Comparison of ENCODE assay signal across 7 cellular contexts in the genomic region with DNA sequence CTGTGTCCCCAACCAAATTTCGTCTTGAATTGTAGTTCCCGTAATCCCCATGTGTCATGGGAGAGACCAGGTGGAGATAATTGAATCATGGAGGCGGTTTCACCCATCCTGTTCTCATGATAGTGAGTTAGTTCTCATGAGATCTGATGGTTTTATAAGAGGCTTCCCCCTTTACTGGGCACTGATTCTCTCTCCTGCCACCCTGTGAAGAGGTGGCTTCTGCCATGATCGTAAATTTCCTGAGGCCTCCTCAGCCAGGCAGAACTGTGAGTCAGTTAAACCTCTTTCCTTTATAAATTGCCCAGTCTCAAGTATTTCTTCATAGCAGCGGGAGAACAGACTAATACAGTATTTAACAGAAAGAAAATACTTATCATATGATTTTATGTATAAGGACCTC.
A peak's percentile ranks its signal among the peaks of the same experiment; 100 is the strongest.
DNase-seq lines count a peak whose midpoint lies in the region; ATAC-seq, FAIRE-seq and TF ChIP-seq lines count a peak whose summit lies in the region.
"Not testable (repeated sequence)": the region's sequence is repeated elsewhere in the genome, so short reads cannot be mapped to it uniquely, and the experiment has no call there.

No MANE protein-coding gene starts in this region.

- not testable (repeated sequence) for H2BK120ac ChIP-seq in H9 (ENCODE audit: low read depth, low read length, poor library complexity, severe bottlenecking)

- not testable (repeated sequence) for TF ChIP-seq CTCF in H9 (conservative IDR thresholded peaks at IDR 0.05); K562 (IDR thresholded peaks at IDR 0.05 in 2 of 3, conservative IDR thresholded peaks at IDR 0.05 in 1 of 3; ENCODE audit: insufficient read depth in 2 of 3, low read depth in 1 of 3, low read length in 3 of 3)

- H3K27me3 ChIP-seq in H9 (ENCODE audit: insufficient read depth, low read length); K562 (ENCODE audit: control insufficient read depth in 2 of 2, insufficient read depth in 2 of 2, low read length in 2 of 2): not testable (repeated sequence)

- H3K9me3 Mint-ChIP-seq in H9: not testable (repeated sequence)

- not testable (repeated sequence) for H3K14ac ChIP-seq in H9 (ENCODE audit: insufficient read depth, low read length)

- H2BK5ac ChIP-seq in H9 (ENCODE audit: insufficient read length, low read length): not testable (repeated sequence)

- TF ChIP-seq RAD21 in K562 (CRISPR knock-in tag; conservative IDR thresholded peaks at IDR 0.05 in 1 of 2, IDR thresholded peaks at IDR 0.05 in 1 of 2): not testable (repeated sequence)

- H3K4me3 ChIP-seq in K562: not testable (repeated sequence)

- POLR2A ChIA-PET in K562 (lab: Yijun Ruan, JAX): not testable (repeated sequence)

- H3K18ac ChIP-seq in H9 (ENCODE audit: insufficient read length, low read depth, low read length): not testable (repeated sequence)

- ATAC-seq in SK-N-SH treated with all-trans-retinoic acid at 6 μM for 48 hours, K562: not testable (repeated sequence)

- not testable (repeated sequence) for FAIRE-seq in K562 (lab: Jason Lieb, UNC)

- TF ChIP-seq POLR2A in K562 (conservative IDR thresholded peaks at IDR 0.05): not testable (repeated sequence)

- H3K23me2 ChIP-seq in H9 (ENCODE audit: insufficient read length, low read depth, low read length, poor library complexity, severe bottlenecking): not testable (repeated sequence)

- not testable (repeated sequence) for H3K9me3 ChIP-seq in H9 (ENCODE audit: control insufficient read depth, low read depth, low read length); K562 (replicated peaks; ENCODE audit: control insufficient read depth, insufficient read depth, low read depth, low read length)

- not testable (repeated sequence) for H2BK20ac ChIP-seq in H9 (ENCODE audit: low read depth, low read length, poor library complexity, severe bottlenecking)

- CTCF ChIA-PET in K562 (lab: Yijun Ruan, JAX; ENCODE audit: low intra/inter-chr PET ratio): interaction anchor here (0.6 kb wide), 1 partner anchor 406 kb away, joined by 4 read pairs; no protein-coding TSS in a partner anchor

- H3K4me1 ChIP-seq in H9 (ENCODE audit: insufficient read depth, low read length); K562 (replicated peaks in 1 of 2; ENCODE audit: control insufficient read depth in 2 of 2, insufficient read depth in 2 of 2, low read length in 2 of 2): not testable (repeated sequence)

- not testable (repeated sequence) for H3K36me3 ChIP-seq in K562 (ENCODE audit: control insufficient read depth, insufficient read depth, low read length)

- not testable (repeated sequence) for H3K27ac ChIP-seq in H9 (ENCODE audit: insufficient read length, low read depth, low read length); K562 (ENCODE audit: extremely low read depth, low read depth, low read length)

- DNase-seq in H9; K562 (ENCODE audit: extremely low read depth in 1 of 4, low spot score in 3 of 4): not testable (repeated sequence)
- DNase-seq in MV-4-11 (lab: John Stamatoyannopoulos, UW) (peak; percentile 2), NCI-H446 treated with DMSO at 0.1 percent for 48 hours (lab: John Stamatoyannopoulos, UW) (peak; percentile 57), NOMO-1 treated with DMSO at 0.1 percent for 48 hours (lab: John Stamatoyannopoulos, UW; ENCODE audit: unreplicated experiment) (peak; percentile 34), renal cortical epithelial cell (ENCODE audit: low read depth) (peak; percentile 40)

- not testable (repeated sequence) for H2AFZ ChIP-seq in H9 (ENCODE audit: low read length); K562 (ENCODE audit: low read depth, low read length)

- H3K4ac ChIP-seq in H9 (ENCODE audit: low read depth, low read length): not testable (repeated sequence)

- peak overlapping the region; percentile 67 for H3T11ph ChIP-seq in H9 (ENCODE audit: low read length)

- H3K4me2 ChIP-seq in H9 (ENCODE audit: insufficient read depth, insufficient read length, low read length); K562 (ENCODE audit: insufficient read depth, low read length): not testable (repeated sequence)

- H3K79me2 ChIP-seq in H9 (ENCODE audit: insufficient read depth, low read length): not testable (repeated sequence)
- H3K79me2 ChIP-seq in K562 (ENCODE audit: control insufficient read depth, insufficient read depth, low read length): peaks cover 11% of the 10 kb centered on the region; the same call in 2 of the 3 replicates

- intact Hi-C loops in K562 (cut with micrococcal nuclease): not testable (repeated sequence)

- H4K8ac ChIP-seq in H9 (replicated peaks; ENCODE audit: insufficient read length, low read depth, low read length): not testable (repeated sequence)

- H2BK12ac ChIP-seq in H9 (ENCODE audit: insufficient read length, low read depth, low read length): not testable (repeated sequence)

- in situ Hi-C loops in K562 (cut with MboI): not testable (repeated sequence)

- not testable (repeated sequence) for TF ChIP-seq EP300 in K562 (IDR thresholded peaks at IDR 0.05; ENCODE audit: low read length)

- not testable (repeated sequence) for H2AK5ac ChIP-seq in H9 (ENCODE audit: insufficient read length, low read length)

- WGBS in H9 (ENCODE audit: extremely low coverage, insufficient read length, low lambda C conversion rate): no CpG with 5 or more reads among the region's 5 CpGs
- 84% methylated on average over 5 of the region's 5 CpGs for WGBS in K562 (ENCODE audit: insufficient coverage, low coverage, missing lambda C conversion rate)

- H3K4me1 Mint-ChIP-seq in H9: not testable (repeated sequence)

- H3K9ac ChIP-seq in H9 (ENCODE audit: extremely low read depth, insufficient read length, low read length); K562 (ENCODE audit: insufficient read depth in 1 of 2, low read depth in 2 of 2, low read length in 2 of 2): not testable (repeated sequence)

- not testable (repeated sequence) for H3K23ac ChIP-seq in H9 (ENCODE audit: insufficient read length, low read depth, low read length)

- not testable (repeated sequence) for H3K36me3 Mint-ChIP-seq in H9 (ENCODE audit: insufficient read depth in 1 of 3, low read depth in 3 of 3)

- H3K79me1 ChIP-seq in H9 (ENCODE audit: insufficient read depth, low read depth, low read length, poor library complexity, severe bottlenecking): not testable (repeated sequence)

- not testable (repeated sequence) for H3K27me3 Mint-ChIP-seq in H9 (ENCODE audit: low read depth)

- not testable (repeated sequence) for H4K91ac ChIP-seq in H9 (ENCODE audit: insufficient read length, low read depth, low read length)

- not testable (repeated sequence) for H4K20me1 ChIP-seq in H9 (ENCODE audit: control insufficient read depth, insufficient read depth, insufficient read length); K562 (replicated peaks; ENCODE audit: control insufficient read depth, insufficient read depth, low read length)

- H3K56ac ChIP-seq in H9 (ENCODE audit: insufficient read length, low read depth, low read length): not testable (repeated sequence)

- not testable (repeated sequence) for H2BK15ac ChIP-seq in H9 (ENCODE audit: low read depth, low read length)

- H3K9me1 ChIP-seq in K562 (ENCODE audit: control insufficient read depth, insufficient read depth, low read length): not testable (repeated sequence)

- BruUV-seq in K562 (replicated peaks; lab: Mats Ljungman, UMichigan): TSS peak; percentile 18

- peak overlapping the region in 1 of 3 experiments; percentile 76; a peak in 1 of 7 replicates for H3K27ac Mint-ChIP-seq in H9

- H3K4me3 Mint-ChIP-seq in H9: not testable (repeated sequence)

- not testable (repeated sequence) for H4K5ac ChIP-seq in H9 (ENCODE audit: insufficient read length, low read depth, low read length)

TF ChIP-seq in SK-N-SH treated with all-trans-retinoic acid at 6 μM for 48 hours, 23 proteins besides CTCF, POLR2A, EP300 and RAD21:
- 0 out of 2 replicates have a peak, but pooled peaks have one; percentile 9 for TF ChIP-seq ISL1 (CRISPR knock-in tag; IDR thresholded peaks at IDR 0.05)
